In the genomic region with DNA sequence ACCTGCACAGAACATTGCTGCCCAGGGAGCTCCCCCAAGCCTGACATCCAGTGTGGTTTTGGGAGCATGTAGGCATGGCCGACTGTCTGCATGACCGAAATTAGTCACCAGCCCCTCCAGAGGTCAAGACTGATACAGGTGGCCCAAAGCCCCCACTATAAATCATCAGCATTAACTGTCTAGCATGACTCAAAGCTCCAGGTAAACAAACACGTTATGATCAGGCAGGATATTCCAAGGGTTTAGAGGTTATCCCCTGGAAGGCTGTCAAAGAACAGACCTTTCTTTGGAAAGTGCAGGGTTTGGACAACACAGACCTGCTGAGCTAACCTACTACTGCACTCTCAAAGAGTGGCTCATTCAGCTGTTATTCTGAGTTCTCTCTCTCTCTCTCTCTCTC, we compare ENCODE assay signal across 19 cellular contexts. TPM values are rescaled to one million over a fixed set of nuclear protein-coding genes. Genes with fewer than 3 reads are reported as not detected.
DNase-seq lines count a peak whose midpoint lies in the region; ATAC-seq, FAIRE-seq and TF ChIP-seq lines count a peak whose summit lies in the region.
"Had no signal": no experiment of that assay in that cellular context is flagged by ENCODE, and none has a peak within 500 bp of the region (broad histone marks: within the 10 kb centered on the region; RNA-seq: fewer than 3 reads in every experiment).

No MANE protein-coding gene starts in this region.

- CTCF ChIA-PET in activated CD4-positive, alpha-beta T cell treated with anti-CD3 and anti-CD28 coated beads, Interleukin-2, amount 10 ng/mL, durations not matched to agents 7 days and 5 days (lab: Charles Lee) = interaction anchor here (0.7 kb wide), 1 partner anchor 990 kb away, joined by 3 read pairs; no protein-coding TSS in a partner anchor
- CTCF ChIA-PET in PC-3 (lab: Charles Lee) = interaction anchor here (0.7 kb wide), 1 partner anchor 1252 kb away, joined by 3 read pairs; no protein-coding TSS in a partner anchor

- TF ChIP-seq POLR2A in suprapubic skin (IDR thresholded peaks at IDR 0.05) = no peak

- peak overlapping the region; percentile 39; the same call in 1 of the 2 replicates for H3K4me2 ChIP-seq in PC-3 (ENCODE audit: low read length)

- no peak for TF ChIP-seq EP300 in suprapubic skin (IDR thresholded peaks at IDR 0.05)

- no peak for DNase-seq in activated CD4-positive, alpha-beta T cell treated with anti-CD3 and anti-CD28 coated beads, Interleukin-2, amount 10 ng/mL, durations not matched to agents 7 days and 5 days
- no peak for DNase-seq in activated CD4-positive, alpha-beta T cell treated with anti-CD3 and anti-CD28 coated beads for 1 hour
- DNase-seq in PC-3 (peak; percentile 83), glomerular visceral epithelial cell (ENCODE audit: extremely low spot score) (peak; percentile 44), urothelium cell line (ENCODE audit: low spot score) (peak; percentile 3), DMS153 treated with DMSO at 0.1 percent for 48 hours (lab: John Stamatoyannopoulos, UW; ENCODE audit: unreplicated experiment) (no peak), suprapubic skin (ENCODE audit: low spot score in 2 of 2) (no peak), COR-L47 (lab: John Stamatoyannopoulos, UW) (no peak)
- DNase-seq: C1 segment of cervical spinal cord; CD4-positive, alpha-beta T cell; DMS79 had no signal

- H3K4me3 ChIP-seq in PC-3 (ENCODE audit: low read length) (no peak overlapping the region), suprapubic skin (no peak overlapping the region)
- H3K4me3 ChIP-seq: HAP-1 had no signal

- H3F3A ChIP-seq in PC-3 (ENCODE audit: low read length, unreplicated experiment) = no peaks in the 10 kb centered on the region

- H3K27ac Mint-ChIP-seq in activated CD4-positive, alpha-beta T cell treated with anti-CD3 and anti-CD28 coated beads, Interleukin-2, amount 10 ng/mL, durations not matched to agents 7 days and 5 days = peak overlapping the region; percentile 54
- H3K27ac Mint-ChIP-seq: B cell; CD4-positive, alpha-beta T cell had no signal

- H2AFZ ChIP-seq in PC-3 (ENCODE audit: low read length) = no peak overlapping the region

- H3K9me3 Mint-ChIP-seq in activated CD4-positive, alpha-beta T cell treated with anti-CD3 and anti-CD28 coated beads, Interleukin-2, amount 10 ng/mL, durations not matched to agents 7 days and 5 days = no peaks in the 10 kb centered on the region
- H3K9me3 Mint-ChIP-seq: CD4-positive, alpha-beta T cell had no signal

- TF ChIP-seq CTCF in PC-3 (conservative IDR thresholded peaks at IDR 0.05; ENCODE audit: low read depth, low read length) (no peak), suprapubic skin (IDR thresholded peaks at IDR 0.05) (no peak)

- no peaks in the 10 kb centered on the region for H3K36me3 ChIP-seq in PC-3 (ENCODE audit: low read depth, low read length)
- H3K36me3 ChIP-seq in suprapubic skin = no peaks in the 10 kb centered on the region
- H3K36me3 ChIP-seq: HAP-1 had no signal

- no peak overlapping the region for H3K4me3 Mint-ChIP-seq in activated CD4-positive, alpha-beta T cell treated with anti-CD3 and anti-CD28 coated beads, Interleukin-2, amount 10 ng/mL, durations not matched to agents 7 days and 5 days
- H3K4me3 Mint-ChIP-seq: B cell; CD4-positive, alpha-beta T cell had no signal

- H3K27me3 ChIP-seq in PC-3 (ENCODE audit: low read length) (no peaks in the 10 kb centered on the region), suprapubic skin (no peaks in the 10 kb centered on the region)

- H3K27ac ChIP-seq in PC-3 (ENCODE audit: low read length) (peak overlapping the region; percentile 52), suprapubic skin (no peak overlapping the region)

- 55% methylated on average over 3 of the region's 3 CpGs for WGBS in suprapubic skin

- peak; percentile 91 for ATAC-seq in PC-3

- H3K9ac ChIP-seq in PC-3 (ENCODE audit: low read length) = no peak overlapping the region

- no peaks in the 10 kb centered on the region for H3K36me3 Mint-ChIP-seq in activated CD4-positive, alpha-beta T cell treated with anti-CD3 and anti-CD28 coated beads, Interleukin-2, amount 10 ng/mL, durations not matched to agents 7 days and 5 days (ENCODE audit: low read depth)

- H3K27me3 Mint-ChIP-seq in activated CD4-positive, alpha-beta T cell treated with anti-CD3 and anti-CD28 coated beads, Interleukin-2, amount 10 ng/mL, durations not matched to agents 7 days and 5 days = no peaks in the 10 kb centered on the region

- H3K4me1 Mint-ChIP-seq in activated CD4-positive, alpha-beta T cell treated with anti-CD3 and anti-CD28 coated beads, Interleukin-2, amount 10 ng/mL, durations not matched to agents 7 days and 5 days = no peaks in the 10 kb centered on the region
- H3K4me1 Mint-ChIP-seq: B cell had no signal

- intact Hi-C loops in PC-3 (cut with micrococcal nuclease) = no loop called here

- BruUV-seq in PC-3 (replicated peaks; lab: Mats Ljungman, UMichigan) = no TSS peak

- no peak for FAIRE-seq in urothelium cell line (lab: Jason Lieb, UNC)
- FAIRE-seq: A204.1, D721Med, G401.6, GM12891, GM19239 had no signal

- H3K9me3 ChIP-seq in PC-3 (ENCODE audit: low read length) (no peaks in the 10 kb centered on the region), suprapubic skin (no peaks in the 10 kb centered on the region)
- H3K9me3 ChIP-seq: HAP-1 had no signal

- H4K20me1 ChIP-seq in PC-3 (ENCODE audit: low read length) = no peaks in the 10 kb centered on the region

- no peaks in the 10 kb centered on the region for H3K79me2 ChIP-seq in PC-3 (ENCODE audit: low read length)

- POLR2A ChIA-PET in activated CD4-positive, alpha-beta T cell treated with anti-CD3 and anti-CD28 coated beads, Interleukin-2, amount 10 ng/mL, durations not matched to agents 7 days and 5 days (lab: Charles Lee) = no interaction called here
- POLR2A ChIA-PET in PC-3 (lab: Charles Lee; ENCODE audit: unreplicated experiment) = no interaction called here

- H3K4me1 ChIP-seq in PC-3 (ENCODE audit: insufficient read depth, low read length) (peaks cover 20% of the 10 kb centered on the region), suprapubic skin (no peaks in the 10 kb centered on the region)
- H3K4me1 ChIP-seq: HAP-1 had no signal

- H3K9me2 ChIP-seq in PC-3 (replicated peaks; ENCODE audit: low read length) = no peaks in the 10 kb centered on the region

RNA-seq across cellular contexts. Expression of gene FAM9A, which starts 2.1 kb away (rescaled TPM):
- total RNA-seq in activated CD4-positive, alpha-beta T cell treated with anti-CD3 and anti-CD28 coated beads, Interleukin-2, amount 10 ng/mL, durations not matched to agents 7 days and 5 days = not detected
- total RNA-seq in PC-3 (2014; rRNA removed) (not detected in 2 replicates), suprapubic skin (not detected)
- total RNA-seq: B cell; CD4-positive, alpha-beta T cell; H1 had no signal

Comparison
In these comparisons a context has a peak if more than half of its experiments do, and no peak if none do; other contexts are left out.
1. DNase-seq: peak in PC-3 (single experiment), glomerular visceral epithelial cell (single experiment) and urothelium cell line (single experiment); none in activated CD4-positive, alpha-beta T cell treated with anti-CD3 and anti-CD28 coated beads, Interleukin-2, amount 10 ng/mL, durations not matched to agents 7 days and 5 days (single experiment), activated CD4-positive, alpha-beta T cell treated with anti-CD3 and anti-CD28 coated beads for 1 hour (single experiment), DMS153 treated with DMSO at 0.1 percent for 48 hours (single experiment), suprapubic skin (0 of 2) and COR-L47 (single experiment).